In the genomic region with DNA sequence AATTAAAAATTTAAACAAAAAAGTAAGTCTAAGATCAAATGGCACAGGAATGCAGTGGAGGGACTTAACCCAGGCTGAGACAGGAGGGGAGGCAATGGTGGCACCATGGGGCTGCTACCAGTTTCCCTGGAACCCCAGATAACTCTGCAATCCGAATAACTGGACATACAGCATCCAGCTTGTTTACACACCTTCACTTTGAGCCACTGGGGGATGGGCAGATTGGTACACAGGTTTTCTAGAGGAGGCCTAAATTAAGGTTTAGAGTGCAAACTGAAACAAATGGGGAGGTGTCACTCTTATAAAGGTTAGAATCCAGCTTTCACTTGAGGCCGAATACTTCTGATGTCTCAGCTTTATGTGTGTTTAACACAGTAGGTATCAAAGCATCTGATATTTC, we compare ENCODE assay signal across 16 cellular contexts.
"Had no signal": no experiment of that assay in that cellular context is flagged by ENCODE, and none has a peak within 500 bp of the region (broad histone marks: within the 10 kb centered on the region; RNA-seq: fewer than 3 reads in every experiment).

No MANE protein-coding gene starts in this region.

- H3K4me3 ChIP-seq: dorsolateral prefrontal cortex, heart left ventricle, left lung, prostate gland, thyroid gland had no signal

- DNase-seq: activated CD4-positive, alpha-beta T cell treated with anti-CD3 and anti-CD28 coated beads, Interleukin-2, amount 10 ng/mL, durations not matched to agents 7 days and 5 days; activated CD4-positive, CD25-positive, alpha-beta regulatory T cell; activated CD8-positive, alpha-beta memory T cell treated with anti-CD3 and anti-CD28 coated beads for 24 hours; activated naive CD4-positive, alpha-beta T cell treated with anti-CD3 and anti-CD28 coated beads for 36 hours; dorsolateral prefrontal cortex; heart left ventricle; islet precursor cell; left lung; naive B cell; nucleus accumbens; stimulated activated CD4-positive, alpha-beta T cell treated with anti-CD3 and anti-CD28 coated beads, Interleukin-2, amount 100 ng/mL, for 48 hours; stimulated activated naive CD4-positive, alpha-beta T cell treated with Interleukin-2 at 50 U/mL for 16 hours; thyroid gland had no signal

- H3K27ac ChIP-seq: foreskin keratinocyte, thyroid gland had no signal

- H3K4me1 ChIP-seq: prostate gland, thyroid gland had no signal

- H3K4me3 Mint-ChIP-seq: activated CD4-positive, alpha-beta T cell treated with anti-CD3 and anti-CD28 coated beads, Interleukin-2, amount 10 ng/mL, durations not matched to agents 7 days and 5 days; activated naive CD4-positive, alpha-beta T cell treated with anti-CD3 and anti-CD28 coated beads for 36 hours; central memory CD8-positive, alpha-beta T cell; naive B cell had no signal

- H3K4me1 Mint-ChIP-seq: activated CD4-positive, alpha-beta T cell treated with anti-CD3 and anti-CD28 coated beads, Interleukin-2, amount 10 ng/mL, durations not matched to agents 7 days and 5 days; central memory CD8-positive, alpha-beta T cell; naive B cell had no signal

- H3K27me3 ChIP-seq: foreskin keratinocyte, heart left ventricle, left lung, thyroid gland had no signal

- H3K36me3 ChIP-seq: heart left ventricle, left lung, prostate gland, thyroid gland had no signal

- H3K9me3 Mint-ChIP-seq: activated CD4-positive, alpha-beta T cell treated with anti-CD3 and anti-CD28 coated beads, Interleukin-2, amount 10 ng/mL, durations not matched to agents 7 days and 5 days; activated naive CD4-positive, alpha-beta T cell treated with anti-CD3 and anti-CD28 coated beads for 36 hours; central memory CD8-positive, alpha-beta T cell had no signal

- H3K27ac Mint-ChIP-seq: activated CD4-positive, alpha-beta T cell treated with anti-CD3 and anti-CD28 coated beads, Interleukin-2, amount 10 ng/mL, durations not matched to agents 7 days and 5 days; activated naive CD4-positive, alpha-beta T cell treated with anti-CD3 and anti-CD28 coated beads for 36 hours; naive B cell had no signal

- ATAC-seq: foreskin keratinocyte had no signal

- H3K9me3 ChIP-seq: heart left ventricle, left lung, prostate gland, thyroid gland had no signal

- H3K36me3 Mint-ChIP-seq: naive B cell had no signal
